In the genomic region with DNA sequence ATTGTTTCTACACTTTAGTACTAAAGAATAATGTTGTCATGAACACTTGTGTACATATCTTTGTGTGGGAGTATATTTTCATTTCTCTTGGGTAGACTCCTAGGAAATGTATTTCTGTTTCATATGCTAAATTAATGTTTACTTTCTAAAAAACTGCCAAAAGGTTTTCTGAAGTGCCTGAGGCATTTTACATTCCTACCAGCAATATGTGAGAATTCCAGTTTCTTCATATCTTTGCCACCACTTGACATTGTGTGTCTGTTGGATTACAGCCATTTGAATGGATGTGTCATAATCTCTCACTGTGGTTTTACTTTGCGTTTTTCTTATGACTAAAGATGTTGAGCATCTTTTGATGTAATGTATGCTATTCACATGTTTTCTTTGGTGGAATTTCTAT, we compare ENCODE assay signal across 15 cellular contexts.
DNase-seq lines count a peak whose midpoint lies in the region; ATAC-seq and TF ChIP-seq lines count a peak whose summit lies in the region.
"Had no signal": no experiment of that assay in that cellular context is flagged by ENCODE, and none has a peak within 500 bp of the region (broad histone marks: within the 10 kb centered on the region; RNA-seq: fewer than 3 reads in every experiment).

No MANE protein-coding gene starts in this region.

- H2BK5ac ChIP-seq in trophoblast cell (ENCODE audit: low read depth, low read length, poor library complexity): no peak overlapping the region

- no peak overlapping the region for H2BK120ac ChIP-seq in trophoblast cell (ENCODE audit: insufficient read depth, low read length, poor library complexity)

- no peaks in the 10 kb centered on the region for H3F3A ChIP-seq in PC-3 (ENCODE audit: low read length, unreplicated experiment)

- H3K4me3 ChIP-seq in PC-3 (ENCODE audit: low read length) (no peak overlapping the region), choroid plexus epithelial cell (ENCODE audit: low read depth, low read length) (no peak overlapping the region), trophoblast cell (ENCODE audit: low read depth, low read length) (no peak overlapping the region)

- H3K4me1 ChIP-seq in PC-3 (ENCODE audit: insufficient read depth, low read length) (peaks cover 12% of the 10 kb centered on the region; the same call in 1 of the 2 replicates), trophoblast cell (ENCODE audit: control insufficient read depth in 1 of 2, insufficient read depth in 2 of 2, low read length in 2 of 2) (no peaks in the 10 kb centered on the region)

- BruUV-seq in PC-3 (replicated peaks; lab: Mats Ljungman, UMichigan): no TSS peak

- intact Hi-C loops in PC-3 (cut with micrococcal nuclease): no loop called here

- H3K79me1 ChIP-seq in trophoblast cell (ENCODE audit: low read length): no peaks in the 10 kb centered on the region

- no peak overlapping the region for H3K14ac ChIP-seq in trophoblast cell (ENCODE audit: low read length)

- H3K9me2 ChIP-seq in PC-3 (replicated peaks; ENCODE audit: low read length): no peaks in the 10 kb centered on the region

- H2AFZ ChIP-seq in PC-3 (ENCODE audit: low read length): no peak overlapping the region
- no peak overlapping the region for H2AFZ ChIP-seq in trophoblast cell (ENCODE audit: insufficient read depth, low read length, poor library complexity)

- no peaks in the 10 kb centered on the region for H3K27me3 ChIP-seq in PC-3 (ENCODE audit: low read length)
- no peaks in the 10 kb centered on the region for H3K27me3 ChIP-seq in trophoblast cell (ENCODE audit: insufficient read depth, low read length)

- no peak overlapping the region for H3K18ac ChIP-seq in trophoblast cell (ENCODE audit: low read length)

- no peak overlapping the region for H3K27ac ChIP-seq in PC-3 (ENCODE audit: low read length)
- no peak overlapping the region for H3K27ac ChIP-seq in trophoblast cell (ENCODE audit: low read depth, low read length)

- no peak overlapping the region for H2AK5ac ChIP-seq in trophoblast cell (ENCODE audit: low read length)

- no CpG with 5 or more reads among the region's 1 CpG for WGBS in trophoblast cell (ENCODE audit: extremely low coverage, insufficient coverage, insufficient read length)

- no peaks in the 10 kb centered on the region for H4K20me1 ChIP-seq in PC-3 (ENCODE audit: low read length)

- H4K8ac ChIP-seq in trophoblast cell (ENCODE audit: low read depth, low read length): no peak overlapping the region

- H3K9ac ChIP-seq in PC-3 (ENCODE audit: low read length) (no peak overlapping the region), trophoblast cell (ENCODE audit: low read length) (no peak overlapping the region)

- H4K12ac ChIP-seq in trophoblast cell (ENCODE audit: low read depth, low read length): no peak overlapping the region

- no peak overlapping the region for H2BK12ac ChIP-seq in trophoblast cell (ENCODE audit: low read length)

- POLR2A ChIA-PET in PC-3 (lab: Charles Lee; ENCODE audit: unreplicated experiment): no interaction called here

- ATAC-seq in PC-3: no peak
- no peak for ATAC-seq in GM18909 (IDR thresholded peaks at IDR 0.05; ENCODE audit: poor library complexity, unreplicated experiment)
- ATAC-seq: left cardiac atrium had no signal

- H3K9me3 ChIP-seq in PC-3 (ENCODE audit: low read length): no peaks in the 10 kb centered on the region
- no peaks in the 10 kb centered on the region for H3K9me3 ChIP-seq in trophoblast cell (ENCODE audit: insufficient read depth, low read depth, low read length)

- no peak overlapping the region for H3K23ac ChIP-seq in trophoblast cell (ENCODE audit: low read length)

- H4K91ac ChIP-seq in trophoblast cell (ENCODE audit: low read depth, low read length): no peak overlapping the region

- H3K79me2 ChIP-seq in PC-3 (ENCODE audit: low read length): no peaks in the 10 kb centered on the region
- no peaks in the 10 kb centered on the region for H3K79me2 ChIP-seq in trophoblast cell (ENCODE audit: control insufficient read depth, insufficient read depth, low read length, poor library complexity)

- CTCF ChIA-PET in PC-3 (lab: Charles Lee): no interaction called here

- H3K36me3 ChIP-seq in PC-3 (ENCODE audit: low read depth, low read length) (no peaks in the 10 kb centered on the region), trophoblast cell (ENCODE audit: control insufficient read depth in 1 of 2, insufficient read depth in 2 of 2, low read length in 2 of 2) (no peaks in the 10 kb centered on the region)

- no peak overlapping the region for H3K4ac ChIP-seq in trophoblast cell (ENCODE audit: low read depth, low read length)

- TF ChIP-seq CTCF in PC-3 (conservative IDR thresholded peaks at IDR 0.05; ENCODE audit: low read depth, low read length) (no peak), choroid plexus epithelial cell (conservative IDR thresholded peaks at IDR 0.05; ENCODE audit: low read depth, low read length) (peak; percentile 34)

- DNase-seq in ELR (ENCODE audit: low read depth) (peak; percentile 94), PC-3 (peak; percentile 90), choroid plexus epithelial cell (ENCODE audit: low read depth) (peak; percentile 96), trophoblast cell (peak; percentile 39 to 92), NCI-H128 (lab: John Stamatoyannopoulos, UW; ENCODE audit: unreplicated experiment) (no peak)
- no peak for DNase-seq in activated T-cell treated with anti-CD3 and anti-CD28 coated beads, Interleukin-2, amount 50 U/mL, for 48 hours
- no peak for DNase-seq in activated CD4-positive, alpha-beta T cell treated with anti-CD3 and anti-CD28 coated beads, Interleukin-2, amount 50 U/mL, for 48 hours
- DNase-seq: activated T-cell treated with anti-CD3 and anti-CD28 coated beads for 4 hours; anterior cingulate cortex; left cardiac atrium; NCI-H2171 treated with DMSO at 0.1 percent for 48 hours; RPMI8226; stimulated activated CD4-positive, alpha-beta T cell treated with anti-CD3 and anti-CD28 coated beads, Interleukin-12 subunit alpha, Interleukin-12 subunit beta, amount 100 ng/mL, for 4 hours; stimulated activated CD8-positive, alpha-beta memory T cell treated with anti-CD3 and anti-CD28 coated beads, Interleukin-4, amount 100 ng/mL, for 48 hours had no signal

- H3K4me2 ChIP-seq in PC-3 (ENCODE audit: low read length): no peak overlapping the region
- no peak overlapping the region for H3K4me2 ChIP-seq in trophoblast cell (ENCODE audit: low read length)

Comparison
In these comparisons a context has a peak if more than half of its experiments do, and no peak if none do; other contexts are left out.
1. DNase-seq: peak in ELR (single experiment), PC-3 (single experiment), choroid plexus epithelial cell (single experiment) and trophoblast cell (2 of 2); none in activated T-cell treated with anti-CD3 and anti-CD28 coated beads, Interleukin-2, amount 50 U/mL, for 48 hours (0 of 2), NCI-H128 (single experiment) and activated CD4-positive, alpha-beta T cell treated with anti-CD3 and anti-CD28 coated beads, Interleukin-2, amount 50 U/mL, for 48 hours (0 of 2).